In the genomic region with DNA sequence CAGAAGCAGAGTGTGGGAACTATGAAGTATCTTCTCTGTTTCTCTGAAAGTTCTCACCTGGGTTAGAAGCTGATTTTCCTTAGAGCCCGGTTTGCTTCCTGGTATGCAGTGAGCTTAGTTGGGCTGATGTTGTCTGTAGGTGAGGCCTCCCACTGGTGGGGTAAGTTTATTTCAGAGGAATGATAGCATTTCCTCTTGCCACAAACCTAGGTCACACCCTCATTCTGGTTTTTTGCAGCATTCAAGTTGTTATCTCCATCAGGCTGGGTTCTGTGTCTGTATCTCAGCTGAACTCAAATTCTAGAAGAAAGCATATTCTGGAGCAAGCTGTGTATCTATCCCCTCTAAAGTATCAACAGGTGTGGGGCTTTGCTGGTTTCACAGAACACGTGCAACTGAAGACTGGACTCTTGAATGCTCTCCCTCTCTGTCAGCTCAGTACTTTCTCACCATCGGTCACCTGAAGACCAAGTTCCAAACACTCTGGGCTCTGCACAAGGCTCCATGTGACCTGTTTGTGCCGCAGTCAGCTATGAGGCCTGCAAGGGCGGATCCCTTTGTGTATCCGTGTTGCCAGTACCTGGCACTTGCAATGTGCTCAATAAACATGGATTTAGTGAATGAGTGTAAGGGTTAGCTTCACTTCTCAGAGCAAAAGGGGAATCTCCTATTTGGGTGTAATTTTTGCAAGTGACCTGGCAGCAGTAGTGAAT, we compare ENCODE assay signal across 1 cellular context.
TF ChIP-seq lines count a peak whose summit lies in the region.

No MANE protein-coding gene starts in this region.

TF ChIP-seq in K562, 482 proteins besides CTCF, POLR2A, EP300 and RAD21 (continued from another document):
- TF ChIP-seq, protein P1, sequence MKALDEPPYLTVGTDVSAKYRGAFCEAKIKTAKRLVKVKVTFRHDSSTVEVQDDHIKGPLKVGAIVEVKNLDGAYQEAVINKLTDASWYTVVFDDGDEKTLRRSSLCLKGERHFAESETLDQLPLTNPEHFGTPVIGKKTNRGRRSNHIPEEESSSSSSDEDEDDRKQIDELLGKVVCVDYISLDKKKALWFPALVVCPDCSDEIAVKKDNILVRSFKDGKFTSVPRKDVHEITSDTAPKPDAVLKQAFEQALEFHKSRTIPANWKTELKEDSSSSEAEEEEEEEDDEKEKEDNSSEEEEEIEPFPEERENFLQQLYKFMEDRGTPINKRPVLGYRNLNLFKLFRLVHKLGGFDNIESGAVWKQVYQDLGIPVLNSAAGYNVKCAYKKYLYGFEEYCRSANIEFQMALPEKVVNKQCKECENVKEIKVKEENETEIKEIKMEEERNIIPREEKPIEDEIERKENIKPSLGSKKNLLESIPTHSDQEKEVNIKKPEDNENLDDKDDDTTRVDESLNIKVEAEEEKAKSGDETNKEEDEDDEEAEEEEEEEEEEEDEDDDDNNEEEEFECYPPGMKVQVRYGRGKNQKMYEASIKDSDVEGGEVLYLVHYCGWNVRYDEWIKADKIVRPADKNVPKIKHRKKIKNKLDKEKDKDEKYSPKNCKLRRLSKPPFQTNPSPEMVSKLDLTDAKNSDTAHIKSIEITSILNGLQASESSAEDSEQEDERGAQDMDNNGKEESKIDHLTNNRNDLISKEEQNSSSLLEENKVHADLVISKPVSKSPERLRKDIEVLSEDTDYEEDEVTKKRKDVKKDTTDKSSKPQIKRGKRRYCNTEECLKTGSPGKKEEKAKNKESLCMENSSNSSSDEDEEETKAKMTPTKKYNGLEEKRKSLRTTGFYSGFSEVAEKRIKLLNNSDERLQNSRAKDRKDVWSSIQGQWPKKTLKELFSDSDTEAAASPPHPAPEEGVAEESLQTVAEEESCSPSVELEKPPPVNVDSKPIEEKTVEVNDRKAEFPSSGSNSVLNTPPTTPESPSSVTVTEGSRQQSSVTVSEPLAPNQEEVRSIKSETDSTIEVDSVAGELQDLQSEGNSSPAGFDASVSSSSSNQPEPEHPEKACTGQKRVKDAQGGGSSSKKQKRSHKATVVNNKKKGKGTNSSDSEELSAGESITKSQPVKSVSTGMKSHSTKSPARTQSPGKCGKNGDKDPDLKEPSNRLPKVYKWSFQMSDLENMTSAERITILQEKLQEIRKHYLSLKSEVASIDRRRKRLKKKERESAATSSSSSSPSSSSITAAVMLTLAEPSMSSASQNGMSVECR (CRISPR knock-in tag; IDR thresholded peaks at IDR 0.05), result no peak
- no peak for TF ChIP-seq NEUROD1 (IDR thresholded peaks at IDR 0.05; ENCODE audit: borderline replicate concordance, low read depth, low read length, partially characterized antibody)
- no peak for TF ChIP-seq TAF7 (tag; IDR thresholded peaks at IDR 0.05)
- TF ChIP-seq, protein P2, sequence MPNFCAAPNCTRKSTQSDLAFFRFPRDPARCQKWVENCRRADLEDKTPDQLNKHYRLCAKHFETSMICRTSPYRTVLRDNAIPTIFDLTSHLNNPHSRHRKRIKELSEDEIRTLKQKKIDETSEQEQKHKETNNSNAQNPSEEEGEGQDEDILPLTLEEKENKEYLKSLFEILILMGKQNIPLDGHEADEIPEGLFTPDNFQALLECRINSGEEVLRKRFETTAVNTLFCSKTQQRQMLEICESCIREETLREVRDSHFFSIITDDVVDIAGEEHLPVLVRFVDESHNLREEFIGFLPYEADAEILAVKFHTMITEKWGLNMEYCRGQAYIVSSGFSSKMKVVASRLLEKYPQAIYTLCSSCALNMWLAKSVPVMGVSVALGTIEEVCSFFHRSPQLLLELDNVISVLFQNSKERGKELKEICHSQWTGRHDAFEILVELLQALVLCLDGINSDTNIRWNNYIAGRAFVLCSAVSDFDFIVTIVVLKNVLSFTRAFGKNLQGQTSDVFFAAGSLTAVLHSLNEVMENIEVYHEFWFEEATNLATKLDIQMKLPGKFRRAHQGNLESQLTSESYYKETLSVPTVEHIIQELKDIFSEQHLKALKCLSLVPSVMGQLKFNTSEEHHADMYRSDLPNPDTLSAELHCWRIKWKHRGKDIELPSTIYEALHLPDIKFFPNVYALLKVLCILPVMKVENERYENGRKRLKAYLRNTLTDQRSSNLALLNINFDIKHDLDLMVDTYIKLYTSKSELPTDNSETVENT (CRISPR knock-in tag; IDR thresholded peaks at IDR 0.05), result no peak
- TF ChIP-seq CBX2 (IDR thresholded peaks at IDR 0.05; ENCODE audit: insufficient read depth, low read length, poor library complexity, severe bottlenecking), result no peak
- TF ChIP-seq ZBTB1 (CRISPR knock-in tag; IDR thresholded peaks at IDR 0.05; ENCODE audit: borderline replicate concordance, low read depth), result no peak
- TF ChIP-seq NCOA4 (IDR thresholded peaks at IDR 0.05; ENCODE audit: partially characterized antibody), result no peak
- TF ChIP-seq, protein P3, sequence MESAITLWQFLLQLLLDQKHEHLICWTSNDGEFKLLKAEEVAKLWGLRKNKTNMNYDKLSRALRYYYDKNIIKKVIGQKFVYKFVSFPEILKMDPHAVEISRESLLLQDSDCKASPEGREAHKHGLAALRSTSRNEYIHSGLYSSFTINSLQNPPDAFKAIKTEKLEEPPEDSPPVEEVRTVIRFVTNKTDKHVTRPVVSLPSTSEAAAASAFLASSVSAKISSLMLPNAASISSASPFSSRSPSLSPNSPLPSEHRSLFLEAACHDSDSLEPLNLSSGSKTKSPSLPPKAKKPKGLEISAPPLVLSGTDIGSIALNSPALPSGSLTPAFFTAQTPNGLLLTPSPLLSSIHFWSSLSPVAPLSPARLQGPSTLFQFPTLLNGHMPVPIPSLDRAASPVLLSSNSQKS (CRISPR knock-in tag; IDR thresholded peaks at IDR 0.05), result no peak
- TF ChIP-seq CBFA2T2 (conservative IDR thresholded peaks at IDR 0.05), result no peak
- TF ChIP-seq ZNF668 (CRISPR knock-in tag; IDR thresholded peaks at IDR 0.05), result no peak
- TF ChIP-seq PHTF2 (CRISPR knock-in tag; IDR thresholded peaks at IDR 0.05), result no peak
- TF ChIP-seq TEAD4 (IDR thresholded peaks at IDR 0.05; ENCODE audit: low read length), result peak; percentile 30; the same call in 1 of the 2 replicates
- no peak for TF ChIP-seq TEAD4 (CRISPR knock-in tag; IDR thresholded peaks at IDR 0.05; ENCODE audit: borderline replicate concordance)
- no peak for TF ChIP-seq ZNF184 (CRISPR knock-in tag; IDR thresholded peaks at IDR 0.05)
- 0 out of 4 replicates have a peak, but pooled peaks of 1 of the 2 experiments have one; percentile 40 for TF ChIP-seq TEAD1 (CRISPR knock-in tag; IDR thresholded peaks at IDR 0.05)
- TF ChIP-seq GATAD2A (IDR thresholded peaks at IDR 0.05), result no peak
- TF ChIP-seq PHB (CRISPR knock-in tag; IDR thresholded peaks at IDR 0.05), result no peak
- no peak for TF ChIP-seq ZNF778 (CRISPR knock-in tag; IDR thresholded peaks at IDR 0.05)
- TF ChIP-seq SAP30 (IDR thresholded peaks at IDR 0.05; ENCODE audit: borderline replicate concordance, insufficient read depth, low read depth, low read length, poor library complexity, severe bottlenecking), result no peak
- no peak for TF ChIP-seq ETV1 (tag; conservative IDR thresholded peaks at IDR 0.05; ENCODE audit: low read depth)
- TF ChIP-seq GATAD2B (IDR thresholded peaks at IDR 0.05; ENCODE audit: borderline replicate concordance), result no peak
- 0 out of 2 replicates have a peak, but pooled peaks have one; percentile 47 for TF ChIP-seq CTBP1 (IDR thresholded peaks at IDR 0.05; ENCODE audit: borderline replicate concordance)
- TF ChIP-seq, protein P4, sequence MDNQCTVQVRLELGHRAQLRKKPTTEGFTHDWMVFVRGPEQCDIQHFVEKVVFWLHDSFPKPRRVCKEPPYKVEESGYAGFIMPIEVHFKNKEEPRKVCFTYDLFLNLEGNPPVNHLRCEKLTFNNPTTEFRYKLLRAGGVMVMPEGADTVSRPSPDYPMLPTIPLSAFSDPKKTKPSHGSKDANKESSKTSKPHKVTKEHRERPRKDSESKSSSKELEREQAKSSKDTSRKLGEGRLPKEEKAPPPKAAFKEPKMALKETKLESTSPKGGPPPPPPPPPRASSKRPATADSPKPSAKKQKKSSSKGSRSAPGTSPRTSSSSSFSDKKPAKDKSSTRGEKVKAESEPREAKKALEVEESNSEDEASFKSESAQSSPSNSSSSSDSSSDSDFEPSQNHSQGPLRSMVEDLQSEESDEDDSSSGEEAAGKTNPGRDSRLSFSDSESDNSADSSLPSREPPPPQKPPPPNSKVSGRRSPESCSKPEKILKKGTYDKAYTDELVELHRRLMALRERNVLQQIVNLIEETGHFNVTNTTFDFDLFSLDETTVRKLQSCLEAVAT (IDR thresholded peaks at IDR 0.05), result no peak
